In the genomic region with DNA sequence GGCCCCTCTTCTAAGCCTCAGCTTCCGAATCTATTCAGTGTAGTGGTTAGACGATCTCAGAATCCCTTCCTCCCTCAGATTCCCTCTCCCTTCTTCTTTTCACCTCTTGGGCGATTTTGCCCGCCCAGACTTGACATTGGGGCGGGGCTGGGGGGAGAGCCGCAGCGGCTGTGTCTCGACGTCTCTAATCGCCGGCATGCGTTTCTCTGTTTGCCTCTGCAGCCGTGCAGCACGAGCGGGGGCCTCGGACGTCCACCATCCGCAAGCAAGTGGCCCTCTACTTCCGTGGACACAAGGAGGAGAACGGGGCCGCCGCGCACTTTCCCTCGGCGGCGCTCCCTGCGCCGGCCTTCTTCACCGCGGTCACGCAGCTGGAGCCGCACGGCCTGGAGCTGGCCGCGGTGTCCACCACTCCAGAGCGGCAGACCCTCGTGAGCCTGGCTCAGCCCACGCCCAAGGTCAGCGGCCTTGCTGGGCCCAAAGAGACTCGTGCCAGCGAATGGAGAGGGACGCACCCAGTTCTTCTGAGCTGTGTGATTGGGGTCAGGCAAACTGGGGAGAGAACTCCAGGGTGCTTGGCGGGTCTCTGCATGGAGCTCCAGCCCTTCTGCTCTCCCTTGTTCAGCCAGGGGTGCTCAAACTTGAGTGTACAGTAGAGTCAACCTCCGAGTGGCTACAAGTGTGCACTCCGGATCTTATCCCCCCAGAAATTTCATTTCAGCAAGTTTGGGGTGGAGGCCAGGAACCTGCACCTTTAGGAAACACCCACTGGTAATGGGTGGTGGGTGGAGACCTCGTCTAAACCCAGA, we compare ENCODE assay signal across 13 cellular contexts. TPM values are rescaled to one million over a fixed set of nuclear protein-coding genes. Genes with fewer than 3 reads are reported as not detected.
DNase-seq lines count a peak whose midpoint lies in the region; ATAC-seq, FAIRE-seq and TF ChIP-seq lines count a peak whose summit lies in the region.
"Had no signal": no experiment of that assay in that cellular context is flagged by ENCODE, and none has a peak within 500 bp of the region (broad histone marks: within the 10 kb centered on the region; RNA-seq: fewer than 3 reads in every experiment).

No MANE protein-coding gene starts in this region.

- no peaks in the 10 kb centered on the region for H3K9me3 Mint-ChIP-seq in activated CD4-positive, alpha-beta memory T cell treated with anti-CD3 and anti-CD28 coated beads for 36 hours
- H3K9me3 Mint-ChIP-seq: dendritic cell treated with granulocyte-macrophage colony-stimulating factor and Interleukin-4, amounts not matched to agents 40 ng/mL and 50 ng/mL, for 4 days had no signal

- CTCF ChIA-PET in activated CD4-positive, alpha-beta memory T cell treated with anti-CD3 and anti-CD28 coated beads for 36 hours (lab: Charles Lee), result interaction anchor here (1.1 to 1.7 kb wide), 5 partner anchors 14 to 321 kb away, joined by 3 to 13 read pairs (median 3); no protein-coding TSS in a partner anchor

- H3K27ac Mint-ChIP-seq in activated CD4-positive, alpha-beta memory T cell treated with anti-CD3 and anti-CD28 coated beads for 36 hours, result no peak overlapping the region
- H3K27ac Mint-ChIP-seq: dendritic cell treated with granulocyte-macrophage colony-stimulating factor and Interleukin-4, amounts not matched to agents 40 ng/mL and 50 ng/mL, for 4 days; HFFc6 had no signal

- 34 to 36% methylated on average over 46 of the region's 46 CpGs for WGBS in pancreas, 2 donors
- 15 to 18% methylated on average over 23 to 38 of the region's 46 CpGs for WGBS in thyroid gland, 2 donors

- intact Hi-C loops in activated CD4-positive, alpha-beta memory T cell treated with anti-CD3 and anti-CD28 coated beads for 36 hours (cut with micrococcal nuclease), result loop anchor here (5.0 kb wide), 1 partner anchor 351 kb away; no protein-coding TSS in a partner anchor
- intact Hi-C loops in pancreas (cut with DNase I), result loop anchor here in 1 of 3 donors (5.0 kb wide), 1 partner anchor 76 kb away; no protein-coding TSS in a partner anchor
- intact Hi-C loops in thyroid gland (cut with DNase I), result no loop called here

- TF ChIP-seq CTCF in pancreas (IDR thresholded peaks at IDR 0.05), result no peak
- TF ChIP-seq CTCF in thyroid gland (IDR thresholded peaks at IDR 0.05), result no peak

- peak overlapping the region; percentile 42; the same call in 1 of the 2 replicates for H3K9ac ChIP-seq in ES-I3 (ENCODE audit: low read depth, low read length)

- peaks cover 76% of the 10 kb centered on the region for H3K27me3 Mint-ChIP-seq in activated CD4-positive, alpha-beta memory T cell treated with anti-CD3 and anti-CD28 coated beads for 36 hours

- H3K27ac ChIP-seq in pancreas (no peak overlapping the region), thyroid gland (no peak overlapping the region)

- H3K4me3 Mint-ChIP-seq in activated CD4-positive, alpha-beta memory T cell treated with anti-CD3 and anti-CD28 coated beads for 36 hours, result peak overlapping the region; percentile 43
- H3K4me3 Mint-ChIP-seq: dendritic cell treated with granulocyte-macrophage colony-stimulating factor and Interleukin-4, amounts not matched to agents 40 ng/mL and 50 ng/mL, for 4 days; HFFc6 had no signal

- H3K4me1 Mint-ChIP-seq in activated CD4-positive, alpha-beta memory T cell treated with anti-CD3 and anti-CD28 coated beads for 36 hours (ENCODE audit: low read depth), result peaks cover 14% of the 10 kb centered on the region

- H3K36me3 ChIP-seq in ES-I3 (ENCODE audit: insufficient read depth, low read length) (no peaks in the 10 kb centered on the region), pancreas (no peaks in the 10 kb centered on the region), thyroid gland (no peaks in the 10 kb centered on the region)

- DNase-seq in activated CD4-positive, alpha-beta memory T cell treated with anti-CD3 and anti-CD28 coated beads for 36 hours, result no peak
- DNase-seq in pancreas (peak in 1 of 6 donors; percentile 54), thyroid gland (no peak), NOMO-1 treated with dmso at 0.1 percent for 144 hours (lab: John Stamatoyannopoulos, UW; ENCODE audit: unreplicated experiment) (no peak), superior temporal gyrus (ENCODE audit: extremely low spot score) (no peak)
- DNase-seq: HFFc6, NCI-H2107, SHP77, substantia nigra had no signal

- H3K4me3 ChIP-seq in iPS-11a (ENCODE audit: low read depth, low read length) (peak overlapping the region; percentile 17), pancreas (peak overlapping the region; percentile 18 to 54 (median 34)), thyroid gland (replicated peaks in 1 of 3) (no peak overlapping the region)

- H3K9me3 ChIP-seq in ES-I3 (ENCODE audit: control insufficient read depth, insufficient read depth, low read length) (no peaks in the 10 kb centered on the region), pancreas (no peaks in the 10 kb centered on the region), thyroid gland (no peaks in the 10 kb centered on the region)

- no peaks in the 10 kb centered on the region for H3K36me3 Mint-ChIP-seq in activated CD4-positive, alpha-beta memory T cell treated with anti-CD3 and anti-CD28 coated beads for 36 hours

- FAIRE-seq in pancreas (lab: Jason Lieb, UNC), result no peak

- H3K4me1 ChIP-seq in ES-I3 (ENCODE audit: insufficient read depth, low read length), result peaks cover 15% of the 10 kb centered on the region
- H3K4me1 ChIP-seq in pancreas, result peaks cover 0 to 5% (median 0%) of the 10 kb centered on the region in 3 donors
- peaks cover 13 to 24% of the 10 kb centered on the region in 2 donors for H3K4me1 ChIP-seq in thyroid gland

- ATAC-seq in pancreas (peak; percentile 13 to 32 (median 22)), HG02759 (IDR thresholded peaks at IDR 0.05; ENCODE audit: unreplicated experiment) (no peak)

- no peaks in the 10 kb centered on the region for H3K27me3 ChIP-seq in pancreas
- H3K27me3 ChIP-seq in thyroid gland, result peaks cover 29% of the 10 kb centered on the region

- no peak for TF ChIP-seq POLR2A in thyroid gland (IDR thresholded peaks at IDR 0.05)

- POLR2A ChIA-PET in activated CD4-positive, alpha-beta memory T cell treated with anti-CD3 and anti-CD28 coated beads for 36 hours (lab: Charles Lee), result no interaction called here

RNA-seq across cellular contexts. Expression of gene NR2E1, which starts 10.7 kb away (rescaled TPM):
- not detected for total RNA-seq in activated CD4-positive, alpha-beta memory T cell treated with anti-CD3 and anti-CD28 coated beads for 36 hours
- total RNA-seq in pancreas (under 1 TPM in 2 of 6 donors, not detected in 4; 0.06 to 0.19 TPM), thyroid gland (not detected)
- polyA plus RNA-seq in pancreas, result under 1 TPM in 1 of 2 donors, not detected in 1; 0.02 TPM
- total RNA-seq: HFFc6 had no signal

Comparison
In these comparisons a context has a peak if more than half of its experiments do, and no peak if none do; other contexts are left out.
1. H3K4me3 ChIP-seq: peak in iPS-11a (single experiment) and pancreas (4 of 4); none in thyroid gland (0 of 3).